23 cellular contexts compared by ENCODE assay signal in genomic region chr5:157168286-157168685, GRCh38. TPM values are rescaled to one million over a fixed set of nuclear protein-coding genes. Genes with fewer than 3 reads are reported as not detected.
A peak's percentile ranks its signal among the peaks of the same experiment; 100 is the strongest.
DNase-seq lines count a peak whose midpoint lies in the region; ATAC-seq and TF ChIP-seq lines count a peak whose summit lies in the region.
"Had no signal": no experiment of that assay in that cellular context is flagged by ENCODE, and none has a peak within 500 bp of the region (broad histone marks: within the 10 kb centered on the region; RNA-seq: fewer than 3 reads in every experiment).

No MANE protein-coding gene starts in this region.

- no peak for TF ChIP-seq CTCF in osteocyte (IDR thresholded peaks at IDR 0.05)
- TF ChIP-seq CTCF in upper lobe of left lung (IDR thresholded peaks at IDR 0.05), result no peak

- no peak for TF ChIP-seq POLR2A in upper lobe of left lung (IDR thresholded peaks at IDR 0.05)

- no peak for DNase-seq in activated T-cell treated with anti-CD3 and anti-CD28 coated beads, Interleukin-2, amount 50 U/mL, for 72 hours
- DNase-seq in activated T-cell treated with anti-CD3 and anti-CD28 coated beads, Interleukin-2, amount 50 U/mL, for 4 hours, result no peak
- DNase-seq in T-helper 17 cell (no peak), osteocyte (ENCODE audit: extremely low spot score, unreplicated experiment) (peak; percentile 63), upper lobe of left lung (no peak), NCI-H82 (lab: John Stamatoyannopoulos, UW) (no peak)
- DNase-seq: AML-193; CD4-positive, alpha-beta memory T cell; DMS79; IMR-90; NCI-H1417 treated with DMSO at 0.1 percent for 48 hours; NCI-H2029; NCI-H2171 treated with DMSO at 0.1 percent for 48 hours; NCI-H774 had no signal

- peak overlapping the region; percentile 1 for H3K27ac Mint-ChIP-seq in activated T-cell treated with anti-CD3 and anti-CD28 coated beads, Interleukin-2, amount 50 U/mL, for 72 hours
- H3K27ac Mint-ChIP-seq in T-helper 17 cell (peak overlapping the region; percentile 93), osteocyte (ENCODE audit: unreplicated experiment) (no peak overlapping the region)
- H3K27ac Mint-ChIP-seq in activated naive CD8-positive, alpha-beta T cell, result peak overlapping the region; percentile 88

- TF ChIP-seq EP300 in upper lobe of left lung (IDR thresholded peaks at IDR 0.05), result no peak

- H3K9me3 ChIP-seq in T-helper 17 cell (ENCODE audit: control insufficient read depth, low read length, poor library complexity, severe bottlenecking) (no peaks in the 10 kb centered on the region), upper lobe of left lung (no peaks in the 10 kb centered on the region)
- H3K9me3 ChIP-seq: HAP-1 had no signal

- H3K27me3 ChIP-seq in upper lobe of left lung, result no peaks in the 10 kb centered on the region

- peaks cover 5% of the 10 kb centered on the region in 2 donors for H3K9me3 Mint-ChIP-seq in activated T-cell treated with anti-CD3 and anti-CD28 coated beads, Interleukin-2, amount 50 U/mL, for 72 hours
- peaks cover 5% of the 10 kb centered on the region for H3K9me3 Mint-ChIP-seq in activated T-cell treated with anti-CD3 and anti-CD28 coated beads, Interleukin-2, amount 50 U/mL, for 4 hours
- H3K9me3 Mint-ChIP-seq in activated naive CD8-positive, alpha-beta T cell (ENCODE audit: low read depth), result no peaks in the 10 kb centered on the region
- no peaks in the 10 kb centered on the region for H3K9me3 Mint-ChIP-seq in osteocyte (ENCODE audit: unreplicated experiment)

- ATAC-seq in activated T-cell treated with anti-CD3 and anti-CD28 coated beads, Interleukin-2, amount 50 U/mL, for 72 hours (replicated peaks in 1 of 2), result no peak
- ATAC-seq in activated T-cell treated with anti-CD3 and anti-CD28 coated beads, Interleukin-2, amount 50 U/mL, for 4 hours, result no peak
- ATAC-seq in T-helper 17 cell (no peak), upper lobe of left lung (ENCODE audit: low FRiP score in 2 of 2) (no peak), HG03439 (IDR thresholded peaks at IDR 0.05; ENCODE audit: unreplicated experiment) (no peak)
- ATAC-seq: GM12878 had no signal

- no peak overlapping the region for H3K4me3 ChIP-seq in upper lobe of left lung
- H3K4me3 ChIP-seq: GM12878, HAP-1 had no signal

- no peaks in the 10 kb centered on the region for H3K27me3 Mint-ChIP-seq in activated T-cell treated with anti-CD3 and anti-CD28 coated beads, Interleukin-2, amount 50 U/mL, for 72 hours (ENCODE audit: low read depth)
- no peaks in the 10 kb centered on the region for H3K27me3 Mint-ChIP-seq in activated T-cell treated with anti-CD3 and anti-CD28 coated beads, Interleukin-2, amount 50 U/mL, for 4 hours (ENCODE audit: low read depth)
- H3K27me3 Mint-ChIP-seq in T-helper 17 cell (no peaks in the 10 kb centered on the region), osteocyte (ENCODE audit: unreplicated experiment) (peaks cover 28% of the 10 kb centered on the region)
- no peaks in the 10 kb centered on the region for H3K27me3 Mint-ChIP-seq in activated naive CD8-positive, alpha-beta T cell
- H3K27me3 Mint-ChIP-seq: CD4-positive, alpha-beta memory T cell had no signal

- 90 to 100% methylated on average over 5 of the region's 5 CpGs for WGBS in upper lobe of left lung, 2 donors

- peaks cover 10 to 12% of the 10 kb centered on the region in 2 donors for H3K36me3 Mint-ChIP-seq in activated T-cell treated with anti-CD3 and anti-CD28 coated beads, Interleukin-2, amount 50 U/mL, for 72 hours (ENCODE audit: insufficient read depth in 2 of 2)
- H3K36me3 Mint-ChIP-seq in activated T-cell treated with anti-CD3 and anti-CD28 coated beads, Interleukin-2, amount 50 U/mL, for 4 hours (ENCODE audit: insufficient read depth), result no peaks in the 10 kb centered on the region
- no peaks in the 10 kb centered on the region for H3K36me3 Mint-ChIP-seq in T-helper 17 cell (ENCODE audit: low read depth)
- no peaks in the 10 kb centered on the region for H3K36me3 Mint-ChIP-seq in activated naive CD8-positive, alpha-beta T cell
- no peaks in the 10 kb centered on the region for H3K36me3 Mint-ChIP-seq in osteocyte (ENCODE audit: unreplicated experiment)
- H3K36me3 Mint-ChIP-seq: CD4-positive, alpha-beta memory T cell had no signal

- H3K36me3 ChIP-seq in upper lobe of left lung, result no peaks in the 10 kb centered on the region
- H3K36me3 ChIP-seq: HAP-1 had no signal

- no peak overlapping the region for H3K27ac ChIP-seq in upper lobe of left lung

- peaks cover 91% of the 10 kb centered on the region for H3K4me1 Mint-ChIP-seq in activated T-cell treated with anti-CD3 and anti-CD28 coated beads, Interleukin-2, amount 50 U/mL, for 72 hours (ENCODE audit: low read depth)
- H3K4me1 Mint-ChIP-seq in activated T-cell treated with anti-CD3 and anti-CD28 coated beads, Interleukin-2, amount 50 U/mL, for 4 hours (ENCODE audit: low read depth), result peaks cover 76% of the 10 kb centered on the region
- H3K4me1 Mint-ChIP-seq in T-helper 17 cell (peaks cover 43% of the 10 kb centered on the region), osteocyte (ENCODE audit: unreplicated experiment) (no peaks in the 10 kb centered on the region)
- peaks cover 86% of the 10 kb centered on the region for H3K4me1 Mint-ChIP-seq in activated naive CD8-positive, alpha-beta T cell (ENCODE audit: low read depth)

- H3K4me3 Mint-ChIP-seq in activated T-cell treated with anti-CD3 and anti-CD28 coated beads, Interleukin-2, amount 50 U/mL, for 72 hours, result peak overlapping the region; percentile 77 to 85
- H3K4me3 Mint-ChIP-seq in activated T-cell treated with anti-CD3 and anti-CD28 coated beads, Interleukin-2, amount 50 U/mL, for 4 hours, result no peak overlapping the region
- H3K4me3 Mint-ChIP-seq in T-helper 17 cell (no peak overlapping the region), osteocyte (ENCODE audit: unreplicated experiment) (no peak overlapping the region)
- H3K4me3 Mint-ChIP-seq in activated naive CD8-positive, alpha-beta T cell, result no peak overlapping the region

- H3K4me1 ChIP-seq in upper lobe of left lung, result no peaks in the 10 kb centered on the region
- H3K4me1 ChIP-seq: HAP-1 had no signal

RNA-seq across cellular contexts. Expression of gene GARIN3, which starts 2.2 kb away (rescaled TPM):
- under 1 TPM; 0.22 to 0.39 TPM for total RNA-seq in activated T-cell treated with anti-CD3 and anti-CD28 coated beads, Interleukin-2, amount 50 U/mL, for 72 hours
- under 1 TPM; 0.18 to 0.25 (median 0.22) TPM for total RNA-seq in activated T-cell treated with anti-CD3 and anti-CD28 coated beads, Interleukin-2, amount 50 U/mL, for 4 hours
- not detected for total RNA-seq in T-helper 17 cell
- not detected in 2 replicates for total RNA-seq in osteocyte
- not detected for total RNA-seq in upper lobe of left lung
- total RNA-seq: CD4-positive, alpha-beta memory T cell; G401; GM12878; HT-29; IMR-90; LHCN-M2; NCI-H460; RPMI7951 had no signal

RNA-seq across cellular contexts. Expression of gene ITK, which starts 12.4 kb away (rescaled TPM):
- 100 to 1,000 TPM; 289 to 314 TPM for total RNA-seq in activated T-cell treated with anti-CD3 and anti-CD28 coated beads, Interleukin-2, amount 50 U/mL, for 72 hours
- 100 to 1,000 TPM; 227 to 260 (median 249) TPM for total RNA-seq in activated T-cell treated with anti-CD3 and anti-CD28 coated beads, Interleukin-2, amount 50 U/mL, for 4 hours
- total RNA-seq in T-helper 17 cell, result 100 to 1,000 TPM; 235 to 319 TPM
- not detected in 2 replicates for total RNA-seq in osteocyte
- 10 to 100 TPM in 1 of 6 donors, 1 to 10 TPM in 5; 5.0 to 15.2 (median 7.0) TPM for total RNA-seq in upper lobe of left lung
- total RNA-seq: G401, HT-29, IMR-90, RPMI7951 had no signal

RNA-seq across cellular contexts. Expression of gene MED7, which starts 25.6 kb away (rescaled TPM):
- total RNA-seq in activated T-cell treated with anti-CD3 and anti-CD28 coated beads, Interleukin-2, amount 50 U/mL, for 72 hours, result 10 to 100 TPM; 12.7 to 16.7 TPM
- 1 to 10 TPM; 7.5 to 9.3 (median 9.1) TPM for total RNA-seq in activated T-cell treated with anti-CD3 and anti-CD28 coated beads, Interleukin-2, amount 50 U/mL, for 4 hours
- total RNA-seq in T-helper 17 cell, result 1 to 10 TPM; 6.3 to 7.8 TPM
- total RNA-seq in osteocyte, result 9.2 and 9.3 TPM in 2 replicates
- total RNA-seq in upper lobe of left lung, result 10 to 100 TPM in 4 of 6 donors, 1 to 10 TPM in 2; 8.5 to 16.7 (median 10.3) TPM

RNA-seq across cellular contexts. Expression of gene HAVCR2, which starts 59.4 kb away (rescaled TPM):
- total RNA-seq in activated T-cell treated with anti-CD3 and anti-CD28 coated beads, Interleukin-2, amount 50 U/mL, for 72 hours, result 10 to 100 TPM; 19.7 to 30.2 TPM
- 1 to 10 TPM; 3.4 to 8.9 (median 4.4) TPM for total RNA-seq in activated T-cell treated with anti-CD3 and anti-CD28 coated beads, Interleukin-2, amount 50 U/mL, for 4 hours
- total RNA-seq in T-helper 17 cell, result 1 to 10 TPM; 2.3 to 2.7 TPM
- 0.21 TPM in 1 of 2 replicates, not detected in the other for total RNA-seq in osteocyte
- total RNA-seq in upper lobe of left lung, result 10 to 100 TPM; 15.2 to 42.6 (median 38.4) TPM
- total RNA-seq: G401, HT-29, NCI-H460 had no signal

Comparison
In these comparisons a context has a peak if more than half of its experiments do, and no peak if none do; other contexts are left out.
1. H3K4me3 Mint-ChIP-seq: peak in activated T-cell treated with anti-CD3 and anti-CD28 coated beads, Interleukin-2, amount 50 U/mL, for 72 hours (2 of 2); none in activated T-cell treated with anti-CD3 and anti-CD28 coated beads, Interleukin-2, amount 50 U/mL, for 4 hours (single experiment), T-helper 17 cell (single experiment), activated naive CD8-positive, alpha-beta T cell (single experiment) and osteocyte (single experiment).
2. RNA of gene ITK, which starts 12.4 kb away (total RNA-seq): 235 to 319 TPM in T-helper 17 cell, 289 to 314 TPM in activated T-cell treated with anti-CD3 and anti-CD28 coated beads, Interleukin-2, amount 50 U/mL, for 72 hours and 227 to 260 TPM in activated T-cell treated with anti-CD3 and anti-CD28 coated beads, Interleukin-2, amount 50 U/mL, for 4 hours; 5.0 to 15.2 TPM in upper lobe of left lung and not detected in osteocyte; every median in the first group is over 10 times any median in the second.